ENCODE assay signal across 1 cellular context in the genomic region with DNA sequence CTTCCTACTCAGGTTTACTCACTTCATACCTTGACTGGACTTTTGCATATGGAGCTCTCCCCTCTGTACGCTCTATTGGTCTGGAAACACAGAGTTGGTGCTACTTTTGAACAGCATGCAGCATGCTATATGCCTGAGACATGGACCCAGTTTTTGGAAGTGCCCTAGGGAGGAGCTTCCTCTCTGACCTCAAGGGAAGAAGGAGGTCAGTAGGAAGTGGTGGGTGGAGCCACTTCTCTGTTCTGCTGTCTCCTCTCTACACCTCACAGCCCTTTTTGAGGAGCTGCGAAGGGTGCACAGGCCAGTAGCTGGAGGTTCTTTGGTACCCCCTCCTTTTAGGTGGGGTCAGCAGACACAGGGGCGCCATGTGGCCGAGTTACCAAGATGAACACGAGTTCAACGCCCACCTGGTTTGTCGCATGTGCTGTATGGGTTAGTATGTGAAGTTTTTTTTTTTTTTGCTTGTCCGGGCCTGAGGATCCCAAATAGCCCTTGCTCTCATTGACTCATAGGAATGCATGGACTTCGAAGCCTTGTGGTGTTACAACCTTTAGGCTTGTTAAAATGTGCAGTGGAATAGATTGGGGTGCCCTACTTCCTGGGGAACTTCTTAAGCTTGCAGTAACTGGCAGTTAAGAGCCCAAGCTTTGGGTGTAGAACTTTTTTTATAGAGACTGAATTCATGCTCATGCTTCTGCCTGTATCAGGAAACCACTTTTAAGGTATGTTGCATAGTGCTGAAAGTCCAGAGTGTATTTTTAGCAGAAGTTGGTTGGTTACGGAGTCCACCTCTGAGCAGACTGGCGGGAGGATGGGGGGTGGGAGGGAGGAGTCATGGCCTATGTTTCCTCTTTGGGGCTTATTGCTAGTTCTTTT.
A peak's percentile ranks its signal among the peaks of the same experiment; 100 is the strongest.
TF ChIP-seq lines count a peak whose summit lies in the region.

No MANE protein-coding gene starts in this region.

TF ChIP-seq in GM12878, 131 proteins besides CTCF, POLR2A, EP300 and RAD21 (continued from another document and continues in another):
- TF ChIP-seq CHD2 (IDR thresholded peaks at IDR 0.05; ENCODE audit: borderline replicate concordance, low read depth, low read length) = no peak
- no peak for TF ChIP-seq ZNF274 (IDR thresholded peaks at IDR 0.05; ENCODE audit: insufficient read depth, insufficient read length)
- peak; percentile 73; the same call in 1 of the 2 replicates for TF ChIP-seq TAF1 (IDR thresholded peaks at IDR 0.05; ENCODE audit: borderline replicate concordance, low read depth, low read length)
- TF ChIP-seq CBX5 (IDR thresholded peaks at IDR 0.05; ENCODE audit: low read depth) = no peak
- no peak for TF ChIP-seq MYC (IDR thresholded peaks at IDR 0.05; ENCODE audit: insufficient read depth, insufficient read length, insufficient replicate concordance, low read length, severe bottlenecking)
- TF ChIP-seq SIN3A (IDR thresholded peaks at IDR 0.05; ENCODE audit: low read depth, low read length) = no peak
- no peak for TF ChIP-seq DPF2 (IDR thresholded peaks at IDR 0.05)
- no peak for TF ChIP-seq NFYA (IDR thresholded peaks at IDR 0.05; ENCODE audit: borderline replicate concordance, low read depth, low read length)
- TF ChIP-seq CHD4 (IDR thresholded peaks at IDR 0.05) = no peak
- no peak for TF ChIP-seq JUNB (IDR thresholded peaks at IDR 0.05)
- TF ChIP-seq, protein P1, sequence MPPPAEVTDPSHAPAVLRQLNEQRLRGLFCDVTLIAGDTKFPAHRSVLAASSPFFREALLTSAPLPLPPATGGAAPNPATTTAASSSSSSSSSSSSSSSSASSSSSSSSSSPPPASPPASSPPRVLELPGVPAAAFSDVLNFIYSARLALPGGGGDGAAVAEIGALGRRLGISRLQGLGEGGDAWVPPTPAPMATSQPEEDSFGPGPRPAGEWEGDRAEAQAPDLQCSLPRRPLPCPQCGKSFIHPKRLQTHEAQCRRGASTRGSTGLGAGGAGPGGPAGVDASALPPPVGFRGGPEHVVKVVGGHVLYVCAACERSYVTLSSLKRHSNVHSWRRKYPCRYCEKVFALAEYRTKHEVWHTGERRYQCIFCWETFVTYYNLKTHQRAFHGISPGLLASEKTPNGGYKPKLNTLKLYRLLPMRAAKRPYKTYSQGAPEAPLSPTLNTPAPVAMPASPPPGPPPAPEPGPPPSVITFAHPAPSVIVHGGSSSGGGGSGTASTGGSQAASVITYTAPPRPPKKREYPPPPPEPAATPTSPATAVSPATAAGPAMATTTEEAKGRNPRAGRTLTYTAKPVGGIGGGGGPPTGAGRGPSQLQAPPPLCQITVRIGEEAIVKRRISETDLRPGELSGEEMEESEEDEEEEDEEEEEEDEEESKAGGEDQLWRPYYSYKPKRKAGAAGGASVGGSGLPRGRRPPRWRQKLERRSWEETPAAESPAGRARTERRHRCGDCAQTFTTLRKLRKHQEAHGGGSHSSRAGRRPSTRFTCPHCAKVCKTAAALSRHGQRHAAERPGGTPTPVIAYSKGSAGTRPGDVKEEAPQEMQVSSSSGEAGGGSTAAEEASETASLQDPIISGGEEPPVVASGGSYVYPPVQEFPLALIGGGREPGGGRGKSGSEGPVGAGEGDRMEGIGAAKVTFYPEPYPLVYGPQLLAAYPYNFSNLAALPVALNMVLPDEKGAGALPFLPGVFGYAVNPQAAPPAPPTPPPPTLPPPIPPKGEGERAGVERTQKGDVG (CRISPR knock-in tag; IDR thresholded peaks at IDR 0.05) = no peak
- no peak for TF ChIP-seq HCFC1 (IDR thresholded peaks at IDR 0.05; ENCODE audit: low read length)
- TF ChIP-seq, protein P2, sequence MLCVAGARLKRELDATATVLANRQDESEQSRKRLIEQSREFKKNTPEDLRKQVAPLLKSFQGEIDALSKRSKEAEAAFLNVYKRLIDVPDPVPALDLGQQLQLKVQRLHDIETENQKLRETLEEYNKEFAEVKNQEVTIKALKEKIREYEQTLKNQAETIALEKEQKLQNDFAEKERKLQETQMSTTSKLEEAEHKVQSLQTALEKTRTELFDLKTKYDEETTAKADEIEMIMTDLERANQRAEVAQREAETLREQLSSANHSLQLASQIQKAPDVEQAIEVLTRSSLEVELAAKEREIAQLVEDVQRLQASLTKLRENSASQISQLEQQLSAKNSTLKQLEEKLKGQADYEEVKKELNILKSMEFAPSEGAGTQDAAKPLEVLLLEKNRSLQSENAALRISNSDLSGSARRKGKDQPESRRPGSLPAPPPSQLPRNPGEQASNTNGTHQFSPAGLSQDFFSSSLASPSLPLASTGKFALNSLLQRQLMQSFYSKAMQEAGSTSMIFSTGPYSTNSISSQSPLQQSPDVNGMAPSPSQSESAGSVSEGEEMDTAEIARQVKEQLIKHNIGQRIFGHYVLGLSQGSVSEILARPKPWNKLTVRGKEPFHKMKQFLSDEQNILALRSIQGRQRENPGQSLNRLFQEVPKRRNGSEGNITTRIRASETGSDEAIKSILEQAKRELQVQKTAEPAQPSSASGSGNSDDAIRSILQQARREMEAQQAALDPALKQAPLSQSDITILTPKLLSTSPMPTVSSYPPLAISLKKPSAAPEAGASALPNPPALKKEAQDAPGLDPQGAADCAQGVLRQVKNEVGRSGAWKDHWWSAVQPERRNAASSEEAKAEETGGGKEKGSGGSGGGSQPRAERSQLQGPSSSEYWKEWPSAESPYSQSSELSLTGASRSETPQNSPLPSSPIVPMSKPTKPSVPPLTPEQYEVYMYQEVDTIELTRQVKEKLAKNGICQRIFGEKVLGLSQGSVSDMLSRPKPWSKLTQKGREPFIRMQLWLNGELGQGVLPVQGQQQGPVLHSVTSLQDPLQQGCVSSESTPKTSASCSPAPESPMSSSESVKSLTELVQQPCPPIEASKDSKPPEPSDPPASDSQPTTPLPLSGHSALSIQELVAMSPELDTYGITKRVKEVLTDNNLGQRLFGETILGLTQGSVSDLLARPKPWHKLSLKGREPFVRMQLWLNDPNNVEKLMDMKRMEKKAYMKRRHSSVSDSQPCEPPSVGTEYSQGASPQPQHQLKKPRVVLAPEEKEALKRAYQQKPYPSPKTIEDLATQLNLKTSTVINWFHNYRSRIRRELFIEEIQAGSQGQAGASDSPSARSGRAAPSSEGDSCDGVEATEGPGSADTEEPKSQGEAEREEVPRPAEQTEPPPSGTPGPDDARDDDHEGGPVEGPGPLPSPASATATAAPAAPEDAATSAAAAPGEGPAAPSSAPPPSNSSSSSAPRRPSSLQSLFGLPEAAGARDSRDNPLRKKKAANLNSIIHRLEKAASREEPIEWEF (IDR thresholded peaks at IDR 0.05; ENCODE audit: insufficient replicate concordance, low read depth, low read length) = no peak
- no peak for TF ChIP-seq MTA2 (IDR thresholded peaks at IDR 0.05; ENCODE audit: low read depth)
- TF ChIP-seq RCOR1 (conservative IDR thresholded peaks at IDR 0.05; ENCODE audit: low read depth, low read length) = no peak
- TF ChIP-seq RUNX3 (IDR thresholded peaks at IDR 0.05; ENCODE audit: low read length) = peak; percentile 70
- TF ChIP-seq, protein P3, sequence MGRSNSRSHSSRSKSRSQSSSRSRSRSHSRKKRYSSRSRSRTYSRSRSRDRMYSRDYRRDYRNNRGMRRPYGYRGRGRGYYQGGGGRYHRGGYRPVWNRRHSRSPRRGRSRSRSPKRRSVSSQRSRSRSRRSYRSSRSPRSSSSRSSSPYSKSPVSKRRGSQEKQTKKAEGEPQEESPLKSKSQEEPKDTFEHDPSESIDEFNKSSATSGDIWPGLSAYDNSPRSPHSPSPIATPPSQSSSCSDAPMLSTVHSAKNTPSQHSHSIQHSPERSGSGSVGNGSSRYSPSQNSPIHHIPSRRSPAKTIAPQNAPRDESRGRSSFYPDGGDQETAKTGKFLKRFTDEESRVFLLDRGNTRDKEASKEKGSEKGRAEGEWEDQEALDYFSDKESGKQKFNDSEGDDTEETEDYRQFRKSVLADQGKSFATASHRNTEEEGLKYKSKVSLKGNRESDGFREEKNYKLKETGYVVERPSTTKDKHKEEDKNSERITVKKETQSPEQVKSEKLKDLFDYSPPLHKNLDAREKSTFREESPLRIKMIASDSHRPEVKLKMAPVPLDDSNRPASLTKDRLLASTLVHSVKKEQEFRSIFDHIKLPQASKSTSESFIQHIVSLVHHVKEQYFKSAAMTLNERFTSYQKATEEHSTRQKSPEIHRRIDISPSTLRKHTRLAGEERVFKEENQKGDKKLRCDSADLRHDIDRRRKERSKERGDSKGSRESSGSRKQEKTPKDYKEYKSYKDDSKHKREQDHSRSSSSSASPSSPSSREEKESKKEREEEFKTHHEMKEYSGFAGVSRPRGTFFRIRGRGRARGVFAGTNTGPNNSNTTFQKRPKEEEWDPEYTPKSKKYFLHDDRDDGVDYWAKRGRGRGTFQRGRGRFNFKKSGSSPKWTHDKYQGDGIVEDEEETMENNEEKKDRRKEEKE (IDR thresholded peaks at IDR 0.05) = no peak
- TF ChIP-seq, protein P4, sequence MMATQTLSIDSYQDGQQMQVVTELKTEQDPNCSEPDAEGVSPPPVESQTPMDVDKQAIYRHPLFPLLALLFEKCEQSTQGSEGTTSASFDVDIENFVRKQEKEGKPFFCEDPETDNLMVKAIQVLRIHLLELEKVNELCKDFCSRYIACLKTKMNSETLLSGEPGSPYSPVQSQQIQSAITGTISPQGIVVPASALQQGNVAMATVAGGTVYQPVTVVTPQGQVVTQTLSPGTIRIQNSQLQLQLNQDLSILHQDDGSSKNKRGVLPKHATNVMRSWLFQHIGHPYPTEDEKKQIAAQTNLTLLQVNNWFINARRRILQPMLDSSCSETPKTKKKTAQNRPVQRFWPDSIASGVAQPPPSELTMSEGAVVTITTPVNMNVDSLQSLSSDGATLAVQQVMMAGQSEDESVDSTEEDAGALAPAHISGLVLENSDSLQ (IDR thresholded peaks at IDR 0.05) = no peak
- TF ChIP-seq TCF3 (IDR thresholded peaks at IDR 0.05; ENCODE audit: borderline replicate concordance, insufficient read depth, low read depth, low read length) = no peak
- TF ChIP-seq ZNF384 (IDR thresholded peaks at IDR 0.05; ENCODE audit: borderline replicate concordance, low read depth, low read length) = peak; percentile 16; the same call in 1 of the 2 replicates
- TF ChIP-seq, protein P5, sequence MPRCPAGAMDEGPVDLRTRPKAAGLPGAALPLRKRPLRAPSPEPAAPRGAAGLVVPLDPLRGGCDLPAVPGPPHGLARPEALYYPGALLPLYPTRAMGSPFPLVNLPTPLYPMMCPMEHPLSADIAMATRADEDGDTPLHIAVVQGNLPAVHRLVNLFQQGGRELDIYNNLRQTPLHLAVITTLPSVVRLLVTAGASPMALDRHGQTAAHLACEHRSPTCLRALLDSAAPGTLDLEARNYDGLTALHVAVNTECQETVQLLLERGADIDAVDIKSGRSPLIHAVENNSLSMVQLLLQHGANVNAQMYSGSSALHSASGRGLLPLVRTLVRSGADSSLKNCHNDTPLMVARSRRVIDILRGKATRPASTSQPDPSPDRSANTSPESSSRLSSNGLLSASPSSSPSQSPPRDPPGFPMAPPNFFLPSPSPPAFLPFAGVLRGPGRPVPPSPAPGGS (IDR thresholded peaks at IDR 0.05; ENCODE audit: borderline replicate concordance, insufficient read depth, low read depth, low read length, poor library complexity, severe bottlenecking) = no peak
- TF ChIP-seq, protein P6, sequence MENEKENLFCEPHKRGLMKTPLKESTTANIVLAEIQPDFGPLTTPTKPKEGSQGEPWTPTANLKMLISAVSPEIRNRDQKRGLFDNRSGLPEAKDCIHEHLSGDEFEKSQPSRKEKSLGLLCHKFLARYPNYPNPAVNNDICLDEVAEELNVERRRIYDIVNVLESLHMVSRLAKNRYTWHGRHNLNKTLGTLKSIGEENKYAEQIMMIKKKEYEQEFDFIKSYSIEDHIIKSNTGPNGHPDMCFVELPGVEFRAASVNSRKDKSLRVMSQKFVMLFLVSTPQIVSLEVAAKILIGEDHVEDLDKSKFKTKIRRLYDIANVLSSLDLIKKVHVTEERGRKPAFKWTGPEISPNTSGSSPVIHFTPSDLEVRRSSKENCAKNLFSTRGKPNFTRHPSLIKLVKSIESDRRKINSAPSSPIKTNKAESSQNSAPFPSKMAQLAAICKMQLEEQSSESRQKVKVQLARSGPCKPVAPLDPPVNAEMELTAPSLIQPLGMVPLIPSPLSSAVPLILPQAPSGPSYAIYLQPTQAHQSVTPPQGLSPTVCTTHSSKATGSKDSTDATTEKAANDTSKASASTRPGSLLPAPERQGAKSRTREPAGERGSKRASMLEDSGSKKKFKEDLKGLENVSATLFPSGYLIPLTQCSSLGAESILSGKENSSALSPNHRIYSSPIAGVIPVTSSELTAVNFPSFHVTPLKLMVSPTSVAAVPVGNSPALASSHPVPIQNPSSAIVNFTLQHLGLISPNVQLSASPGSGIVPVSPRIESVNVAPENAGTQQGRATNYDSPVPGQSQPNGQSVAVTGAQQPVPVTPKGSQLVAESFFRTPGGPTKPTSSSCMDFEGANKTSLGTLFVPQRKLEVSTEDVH (IDR thresholded peaks at IDR 0.05; ENCODE audit: low read depth, partially characterized antibody) = no peak
- no peak for TF ChIP-seq STAT3 (IDR thresholded peaks at IDR 0.05; ENCODE audit: low read depth, low read length)
- TF ChIP-seq ZBED1 (IDR thresholded peaks at IDR 0.05; ENCODE audit: borderline replicate concordance) = 0 out of 2 replicates have a peak, but pooled peaks have one; percentile 40
- no peak for TF ChIP-seq SMAD1 (IDR thresholded peaks at IDR 0.05; ENCODE audit: low read depth, partially characterized antibody)
- peak; percentile 69; the same call in 1 of the 2 replicates for TF ChIP-seq PAX5 (IDR thresholded peaks at IDR 0.05; ENCODE audit: borderline replicate concordance, low read depth, low read length)
- TF ChIP-seq, protein P7, sequence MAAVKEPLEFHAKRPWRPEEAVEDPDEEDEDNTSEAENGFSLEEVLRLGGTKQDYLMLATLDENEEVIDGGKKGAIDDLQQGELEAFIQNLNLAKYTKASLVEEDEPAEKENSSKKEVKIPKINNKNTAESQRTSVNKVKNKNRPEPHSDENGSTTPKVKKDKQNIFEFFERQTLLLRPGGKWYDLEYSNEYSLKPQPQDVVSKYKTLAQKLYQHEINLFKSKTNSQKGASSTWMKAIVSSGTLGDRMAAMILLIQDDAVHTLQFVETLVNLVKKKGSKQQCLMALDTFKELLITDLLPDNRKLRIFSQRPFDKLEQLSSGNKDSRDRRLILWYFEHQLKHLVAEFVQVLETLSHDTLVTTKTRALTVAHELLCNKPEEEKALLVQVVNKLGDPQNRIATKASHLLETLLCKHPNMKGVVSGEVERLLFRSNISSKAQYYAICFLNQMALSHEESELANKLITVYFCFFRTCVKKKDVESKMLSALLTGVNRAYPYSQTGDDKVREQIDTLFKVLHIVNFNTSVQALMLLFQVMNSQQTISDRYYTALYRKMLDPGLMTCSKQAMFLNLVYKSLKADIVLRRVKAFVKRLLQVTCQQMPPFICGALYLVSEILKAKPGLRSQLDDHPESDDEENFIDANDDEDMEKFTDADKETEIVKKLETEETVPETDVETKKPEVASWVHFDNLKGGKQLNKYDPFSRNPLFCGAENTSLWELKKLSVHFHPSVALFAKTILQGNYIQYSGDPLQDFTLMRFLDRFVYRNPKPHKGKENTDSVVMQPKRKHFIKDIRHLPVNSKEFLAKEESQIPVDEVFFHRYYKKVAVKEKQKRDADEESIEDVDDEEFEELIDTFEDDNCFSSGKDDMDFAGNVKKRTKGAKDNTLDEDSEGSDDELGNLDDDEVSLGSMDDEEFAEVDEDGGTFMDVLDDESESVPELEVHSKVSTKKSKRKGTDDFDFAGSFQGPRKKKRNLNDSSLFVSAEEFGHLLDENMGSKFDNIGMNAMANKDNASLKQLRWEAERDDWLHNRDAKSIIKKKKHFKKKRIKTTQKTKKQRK (IDR thresholded peaks at IDR 0.05; ENCODE audit: low read depth, low read length) = no peak
- peak; percentile 60 for TF ChIP-seq PML (IDR thresholded peaks at IDR 0.05; ENCODE audit: low read length)
- no peak for TF ChIP-seq ASH2L (IDR thresholded peaks at IDR 0.05; ENCODE audit: borderline replicate concordance, low read depth)
- no peak; the same call in 1 of the 2 replicates for TF ChIP-seq CBFB (IDR thresholded peaks at IDR 0.05; ENCODE audit: low read depth)
- 0 out of 3 replicates have a peak, but pooled peaks have one; percentile 43 for TF ChIP-seq POU2F2 (IDR thresholded peaks at IDR 0.05; ENCODE audit: borderline replicate concordance, low read depth, low read length)
- TF ChIP-seq IKZF2 (IDR thresholded peaks at IDR 0.05) = peak in 1 of 2 experiments; percentile 27; a peak in 1 of 4 replicates
- peak in 1 of 2 experiments; percentile 51; a peak in 1 of 4 replicates for TF ChIP-seq ETV6 (conservative IDR thresholded peaks at IDR 0.05 in 1 of 2, IDR thresholded peaks at IDR 0.05 in 1 of 2; ENCODE audit: borderline replicate concordance in 1 of 2, low read depth in 1 of 2)
